In genomic region chr2:232891621-232892071, GRCh38 we compare ENCODE assay signal across 13 cellular contexts. TPM values are rescaled to one million over a fixed set of nuclear protein-coding genes. Genes with fewer than 3 reads are reported as not detected.
DNase-seq lines count a peak whose midpoint lies in the region; ATAC-seq and TF ChIP-seq lines count a peak whose summit lies in the region.
"Had no signal": no experiment of that assay in that cellular context is flagged by ENCODE, and none has a peak within 500 bp of the region (broad histone marks: within the 10 kb centered on the region; RNA-seq: fewer than 3 reads in every experiment).

No MANE protein-coding gene starts in this region.

- DNase-seq in activated CD8-positive, alpha-beta memory T cell treated with anti-CD3 and anti-CD28 coated beads, Interleukin-2, amount 50 U/mL, for 48 hours = peak; percentile 46
- no peak for DNase-seq in activated CD8-positive, alpha-beta memory T cell treated with anti-CD3 and anti-CD28 coated beads, Interleukin-2, amount 10 ng/mL, durations not matched to agents 7 days and 5 days
- DNase-seq in astrocyte of the spinal cord (ENCODE audit: low read depth, low spot score) = peak; percentile 47
- DNase-seq in iris pigment epithelial cell (ENCODE audit: low read depth) = peak; percentile 71
- DNase-seq in tibial artery = peak; percentile 7 to 55
- DNase-seq in activated naive CD8-positive, alpha-beta T cell treated with anti-CD3 and anti-CD28 coated beads for 36 hours = no peak
- no peak for DNase-seq in medulla oblongata (ENCODE audit: extremely low spot score)
- DNase-seq: activated CD4-positive, alpha-beta T cell treated with anti-CD3 and anti-CD28 coated beads for 4 hours; activated naive CD4-positive, alpha-beta T cell; SIG-M5 had no signal

- no peak overlapping the region for H3K27ac ChIP-seq in tibial artery
- H3K27ac ChIP-seq: neural progenitor cell had no signal

- in situ Hi-C loops in astrocyte of the spinal cord (cut with HindIII; ENCODE audit: low sequenced_read_pairs) = no loop called here

- no peaks in the 10 kb centered on the region for H3K36me3 ChIP-seq in tibial artery
- H3K36me3 ChIP-seq: neural progenitor cell had no signal

- H3K36me3 Mint-ChIP-seq in activated CD8-positive, alpha-beta memory T cell treated with anti-CD3 and anti-CD28 coated beads, Interleukin-2, amount 10 ng/mL, durations not matched to agents 7 days and 5 days = no peaks in the 10 kb centered on the region
- no peaks in the 10 kb centered on the region for H3K36me3 Mint-ChIP-seq in activated naive CD8-positive, alpha-beta T cell treated with anti-CD3 and anti-CD28 coated beads for 36 hours

- H3K4me1 Mint-ChIP-seq in activated CD8-positive, alpha-beta memory T cell treated with anti-CD3 and anti-CD28 coated beads, Interleukin-2, amount 10 ng/mL, durations not matched to agents 7 days and 5 days = no peaks in the 10 kb centered on the region
- H3K4me1 Mint-ChIP-seq in activated naive CD8-positive, alpha-beta T cell treated with anti-CD3 and anti-CD28 coated beads for 36 hours = no peaks in the 10 kb centered on the region

- H3K27ac Mint-ChIP-seq in activated CD8-positive, alpha-beta memory T cell treated with anti-CD3 and anti-CD28 coated beads, Interleukin-2, amount 10 ng/mL, durations not matched to agents 7 days and 5 days = no peak overlapping the region
- H3K27ac Mint-ChIP-seq in activated naive CD8-positive, alpha-beta T cell treated with anti-CD3 and anti-CD28 coated beads for 36 hours = no peak overlapping the region

- H3K4me3 ChIP-seq in astrocyte of the spinal cord (ENCODE audit: low read depth, low read length) (no peak overlapping the region), tibial artery (no peak overlapping the region)

- no peak for ATAC-seq in activated CD8-positive, alpha-beta memory T cell treated with anti-CD3 and anti-CD28 coated beads, Interleukin-2, amount 10 ng/mL, durations not matched to agents 7 days and 5 days
- no peak for ATAC-seq in GM19324 (IDR thresholded peaks at IDR 0.05; ENCODE audit: low FRiP score, unreplicated experiment)

- no peak overlapping the region for H3K4me3 Mint-ChIP-seq in activated CD8-positive, alpha-beta memory T cell treated with anti-CD3 and anti-CD28 coated beads, Interleukin-2, amount 10 ng/mL, durations not matched to agents 7 days and 5 days
- H3K4me3 Mint-ChIP-seq in activated naive CD8-positive, alpha-beta T cell treated with anti-CD3 and anti-CD28 coated beads for 36 hours = no peak overlapping the region

- H3K4me1 ChIP-seq in tibial artery = no peaks in the 10 kb centered on the region

- TF ChIP-seq CTCF in astrocyte of the spinal cord (IDR thresholded peaks at IDR 0.05; ENCODE audit: low read depth, low read length) = no peak
- no peak for TF ChIP-seq CTCF in tibial artery (IDR thresholded peaks at IDR 0.05)

- CTCF ChIA-PET in activated CD8-positive, alpha-beta memory T cell treated with anti-CD3 and anti-CD28 coated beads, Interleukin-2, amount 10 ng/mL, durations not matched to agents 7 days and 5 days (lab: Charles Lee) = no interaction called here

- intact Hi-C loops in tibial artery (cut with DNase I; ENCODE audit: low total_unique reads) = no loop called here

- H3K27me3 Mint-ChIP-seq in activated CD8-positive, alpha-beta memory T cell treated with anti-CD3 and anti-CD28 coated beads, Interleukin-2, amount 10 ng/mL, durations not matched to agents 7 days and 5 days = no peaks in the 10 kb centered on the region
- peaks cover 9% of the 10 kb centered on the region for H3K27me3 Mint-ChIP-seq in activated naive CD8-positive, alpha-beta T cell treated with anti-CD3 and anti-CD28 coated beads for 36 hours

- H3K9me3 ChIP-seq in tibial artery = no peaks in the 10 kb centered on the region
- H3K9me3 ChIP-seq: tibial nerve had no signal

- no peaks in the 10 kb centered on the region for H3K9me3 Mint-ChIP-seq in activated CD8-positive, alpha-beta memory T cell treated with anti-CD3 and anti-CD28 coated beads, Interleukin-2, amount 10 ng/mL, durations not matched to agents 7 days and 5 days (ENCODE audit: low read depth)
- H3K9me3 Mint-ChIP-seq in activated naive CD8-positive, alpha-beta T cell treated with anti-CD3 and anti-CD28 coated beads for 36 hours = no peaks in the 10 kb centered on the region
- H3K9me3 Mint-ChIP-seq: neural progenitor cell had no signal

- H3K27me3 ChIP-seq in tibial artery = peaks cover 0 to 24% of the 10 kb centered on the region in 2 donors
- H3K27me3 ChIP-seq: neural progenitor cell, tibial nerve had no signal

RNA-seq across cellular contexts. Expression of gene SNORC, which starts 21.6 kb away (rescaled TPM):
- total RNA-seq in activated CD8-positive, alpha-beta memory T cell treated with anti-CD3 and anti-CD28 coated beads, Interleukin-2, amount 10 ng/mL, durations not matched to agents 7 days and 5 days = 1 to 10 TPM; 1.4 to 1.8 TPM
- 1 to 10 TPM; 1.5 to 2.4 TPM for total RNA-seq in activated naive CD8-positive, alpha-beta T cell treated with anti-CD3 and anti-CD28 coated beads for 36 hours

Comparison
In these comparisons a context has a peak if more than half of its experiments do, and no peak if none do; other contexts are left out.
1. DNase-seq: peak in activated CD8-positive, alpha-beta memory T cell treated with anti-CD3 and anti-CD28 coated beads, Interleukin-2, amount 50 U/mL, for 48 hours (single experiment), astrocyte of the spinal cord (single experiment), iris pigment epithelial cell (single experiment) and tibial artery (2 of 2); none in activated CD8-positive, alpha-beta memory T cell treated with anti-CD3 and anti-CD28 coated beads, Interleukin-2, amount 10 ng/mL, durations not matched to agents 7 days and 5 days (single experiment), activated naive CD8-positive, alpha-beta T cell treated with anti-CD3 and anti-CD28 coated beads for 36 hours (single experiment) and medulla oblongata (single experiment).